Comparison of ENCODE assay signal across 15 cellular contexts in genomic region chr12:107165581-107165980, GRCh38.
DNase-seq lines count a peak whose midpoint lies in the region; ATAC-seq, FAIRE-seq and TF ChIP-seq lines count a peak whose summit lies in the region.
"Had no signal": no experiment of that assay in that cellular context is flagged by ENCODE, and none has a peak within 500 bp of the region (broad histone marks: within the 10 kb centered on the region; RNA-seq: fewer than 3 reads in every experiment).

No MANE protein-coding gene starts in this region.

- H3K36me3 Mint-ChIP-seq in activated CD8-positive, alpha-beta T cell treated with anti-CD3 and anti-CD28 coated beads for 36 hours (ENCODE audit: low read depth) = no peaks in the 10 kb centered on the region
- no peaks in the 10 kb centered on the region for H3K36me3 Mint-ChIP-seq in activated CD8-positive, alpha-beta T cell treated with anti-CD3 and anti-CD28 coated beads, Interleukin-2, amount 10 ng/mL, durations not matched to agents 7 days and 5 days (ENCODE audit: low read depth)
- H3K36me3 Mint-ChIP-seq: CD4-positive, CD25-positive, alpha-beta regulatory T cell had no signal

- H3K4me3 ChIP-seq in GM12878 = no peak overlapping the region
- H3K4me3 ChIP-seq: BLaER1 treated with 17β-estradiol and CSF1 and Interleukin-3, amounts not matched to agents 10 nM and 100 nM; GM23338 had no signal

- TF ChIP-seq RAD21 in GM12878 (IDR thresholded peaks at IDR 0.05; ENCODE audit: insufficient read depth, low read depth, low read length) = no peak

- no peak overlapping the region for H3K27ac Mint-ChIP-seq in activated CD8-positive, alpha-beta T cell treated with anti-CD3 and anti-CD28 coated beads for 36 hours
- no peak overlapping the region for H3K27ac Mint-ChIP-seq in activated CD8-positive, alpha-beta T cell treated with anti-CD3 and anti-CD28 coated beads, Interleukin-2, amount 10 ng/mL, durations not matched to agents 7 days and 5 days
- H3K27ac Mint-ChIP-seq: CD4-positive, CD25-positive, alpha-beta regulatory T cell; GM23338 had no signal

- H4K20me1 ChIP-seq in GM12878 (ENCODE audit: control insufficient read depth, insufficient read depth) = no peaks in the 10 kb centered on the region
- H4K20me1 ChIP-seq: BLaER1 treated with 17β-estradiol and CSF1 and Interleukin-3, amounts not matched to agents 10 nM and 100 nM had no signal

- CTCF ChIA-PET in activated CD8-positive, alpha-beta T cell treated with anti-CD3 and anti-CD28 coated beads for 36 hours (lab: Charles Lee) = no interaction called here
- CTCF ChIA-PET in activated CD8-positive, alpha-beta T cell treated with anti-CD3 and anti-CD28 coated beads, Interleukin-2, amount 10 ng/mL, durations not matched to agents 7 days and 5 days (lab: Charles Lee) = interaction anchor here (0.8 kb wide), 1 partner anchor 34 kb away, joined by 3 read pairs; no protein-coding TSS in a partner anchor
- CTCF ChIA-PET in GM12878 (lab: Yijun Ruan, JAX) = no interaction called here

- POLR2A ChIA-PET in activated CD8-positive, alpha-beta T cell treated with anti-CD3 and anti-CD28 coated beads for 36 hours (lab: Charles Lee) = no interaction called here
- POLR2A ChIA-PET in activated CD8-positive, alpha-beta T cell treated with anti-CD3 and anti-CD28 coated beads, Interleukin-2, amount 10 ng/mL, durations not matched to agents 7 days and 5 days (lab: Charles Lee) = no interaction called here
- POLR2A ChIA-PET in GM12878 (lab: Charles Lee) = no interaction called here

- H3K4me3 Mint-ChIP-seq in activated CD8-positive, alpha-beta T cell treated with anti-CD3 and anti-CD28 coated beads for 36 hours = no peak overlapping the region
- H3K4me3 Mint-ChIP-seq in activated CD8-positive, alpha-beta T cell treated with anti-CD3 and anti-CD28 coated beads, Interleukin-2, amount 10 ng/mL, durations not matched to agents 7 days and 5 days = no peak overlapping the region
- H3K4me3 Mint-ChIP-seq: CD4-positive, CD25-positive, alpha-beta regulatory T cell; GM23338 had no signal

- TF ChIP-seq CTCF in activated CD8-positive, alpha-beta T cell treated with anti-CD3 and anti-CD28 coated beads for 36 hours (IDR thresholded peaks at IDR 0.05) = no peak
- no peak for TF ChIP-seq CTCF in GM12878 (IDR thresholded peaks at IDR 0.05 in 2 of 3, conservative IDR thresholded peaks at IDR 0.05 in 1 of 3; ENCODE audit: control insufficient read depth in 2 of 3, extremely low read depth in 1 of 3, insufficient read depth in 1 of 3, low read depth in 3 of 3, low read length in 3 of 3)

- H3K9me3 Mint-ChIP-seq in activated CD8-positive, alpha-beta T cell treated with anti-CD3 and anti-CD28 coated beads for 36 hours = no peaks in the 10 kb centered on the region
- no peaks in the 10 kb centered on the region for H3K9me3 Mint-ChIP-seq in activated CD8-positive, alpha-beta T cell treated with anti-CD3 and anti-CD28 coated beads, Interleukin-2, amount 10 ng/mL, durations not matched to agents 7 days and 5 days (ENCODE audit: insufficient read depth)
- H3K9me3 Mint-ChIP-seq: GM23338 had no signal

- intact Hi-C loops in activated CD8-positive, alpha-beta T cell treated with anti-CD3 and anti-CD28 coated beads for 36 hours (cut with micrococcal nuclease) = no loop called here
- intact Hi-C loops in GM12878 (cut with micrococcal nuclease; ENCODE audit: unreplicated experiment) = no loop called here

- WGBS in GM12878 (ENCODE audit: insufficient coverage, insufficient replicate concordance, low lambda C conversion rate, missing lambda C conversion rate) = 0% methylated on average over 1 of the region's 1 CpG

- TF ChIP-seq EP300 in GM12878 (IDR thresholded peaks at IDR 0.05; ENCODE audit: borderline replicate concordance in 1 of 2, control insufficient read depth in 1 of 2, low read depth in 2 of 2, low read length in 2 of 2) = no peak

- RAD21 ChIA-PET in GM12878 (lab: Charles Lee; ENCODE audit: unreplicated experiment) = no interaction called here

- no peaks in the 10 kb centered on the region for H3K9me3 ChIP-seq in GM12878 (replicated peaks; ENCODE audit: control insufficient read depth, insufficient read depth, low read length)
- H3K9me3 ChIP-seq: BLaER1 treated with 17β-estradiol and CSF1 and Interleukin-3, amounts not matched to agents 10 nM and 100 nM had no signal

- no TSS peak for BruUV-seq in GM12878 (replicated peaks; lab: Mats Ljungman, UMichigan)

- peak; percentile 60 for ATAC-seq in activated CD8-positive, alpha-beta T cell treated with anti-CD3 and anti-CD28 coated beads for 36 hours
- ATAC-seq in activated CD8-positive, alpha-beta T cell treated with anti-CD3 and anti-CD28 coated beads, Interleukin-2, amount 10 ng/mL, durations not matched to agents 7 days and 5 days = no peak
- ATAC-seq in GM12878 = peak; percentile 25; the same call in 2 of the 3 replicates
- ATAC-seq: GM23338 had no signal

- no peak for FAIRE-seq in GM12878 (lab: Jason Lieb, UNC)
- FAIRE-seq: GM12891 had no signal

- no peaks in the 10 kb centered on the region for H3K4me1 ChIP-seq in GM12878 (ENCODE audit: control insufficient read depth, insufficient read depth, low read length)
- H3K4me1 ChIP-seq: BLaER1 treated with 17β-estradiol and CSF1 and Interleukin-3, amounts not matched to agents 10 nM and 100 nM had no signal

- H3K27me3 ChIP-seq in GM12878 (replicated peaks in 1 of 2; ENCODE audit: control insufficient read depth in 2 of 2, insufficient read depth in 2 of 2, low read length in 1 of 2) = no peaks in the 10 kb centered on the region
- H3K27me3 ChIP-seq: BLaER1 treated with 17β-estradiol and CSF1 and Interleukin-3, amounts not matched to agents 10 nM and 100 nM had no signal

- H3K9ac ChIP-seq in GM12878 (ENCODE audit: control insufficient read depth, insufficient read depth, low read length) = no peak overlapping the region
- H3K9ac ChIP-seq: BLaER1 treated with 17β-estradiol and CSF1 and Interleukin-3, amounts not matched to agents 10 nM and 100 nM had no signal

- H3K36me3 ChIP-seq in GM12878 (ENCODE audit: control insufficient read depth in 2 of 2, insufficient read depth in 2 of 2, low read length in 1 of 2) = no peaks in the 10 kb centered on the region
- H3K36me3 ChIP-seq: BLaER1 treated with 17β-estradiol and CSF1 and Interleukin-3, amounts not matched to agents 10 nM and 100 nM had no signal

- H3K27ac ChIP-seq in GM12878 (ENCODE audit: control insufficient read depth, insufficient read depth) = no peak overlapping the region
- H3K27ac ChIP-seq: 22Rv1; BLaER1 treated with 17β-estradiol and CSF1 and Interleukin-3, amounts not matched to agents 10 nM and 100 nM had no signal

- no peaks in the 10 kb centered on the region for H3K79me2 ChIP-seq in GM12878 (ENCODE audit: control insufficient read depth, insufficient read depth, low read length)

- no peak overlapping the region for H3K4me2 ChIP-seq in GM12878 (ENCODE audit: control insufficient read depth, insufficient read depth)
- H3K4me2 ChIP-seq: BLaER1 treated with 17β-estradiol and CSF1 and Interleukin-3, amounts not matched to agents 10 nM and 100 nM; GM23338 had no signal

- peaks cover 11% of the 10 kb centered on the region for H3K27me3 Mint-ChIP-seq in activated CD8-positive, alpha-beta T cell treated with anti-CD3 and anti-CD28 coated beads for 36 hours
- peaks cover 23% of the 10 kb centered on the region for H3K27me3 Mint-ChIP-seq in activated CD8-positive, alpha-beta T cell treated with anti-CD3 and anti-CD28 coated beads, Interleukin-2, amount 10 ng/mL, durations not matched to agents 7 days and 5 days (ENCODE audit: low read depth)

- SMC1A ChIA-PET in GM12878 (lab: Charles Lee; ENCODE audit: uncharacterized antibody, unreplicated experiment) = interaction anchor here (0.5 to 1.2 kb wide), 2 partner anchors 17 to 1470 kb away, joined by 3 read pairs; no protein-coding TSS in a partner anchor

- DNase-seq in activated CD8-positive, alpha-beta T cell treated with anti-CD3 and anti-CD28 coated beads for 36 hours = no peak
- DNase-seq in activated CD8-positive, alpha-beta T cell treated with anti-CD3 and anti-CD28 coated beads, Interleukin-2, amount 10 ng/mL, durations not matched to agents 7 days and 5 days = no peak
- DNase-seq in GM12878 (ENCODE audit: low read depth, low spot score) (no peak), renal cortical epithelial cell (ENCODE audit: low read depth) (peak; percentile 84), NCI-H187 (lab: John Stamatoyannopoulos, UW) (no peak), NCI-H1092 (lab: John Stamatoyannopoulos, UW) (no peak), cerebellar nuclear complex (lab: John Stamatoyannopoulos, UW) (no peak)
- DNase-seq: AML-193; CD4-positive, CD25-positive, alpha-beta regulatory T cell; DMS79; H7 had no signal

- TF ChIP-seq POLR2A in GM12878 (IDR thresholded peaks at IDR 0.05; ENCODE audit: low read depth, low read length) = no peak

- H3K4me1 Mint-ChIP-seq in activated CD8-positive, alpha-beta T cell treated with anti-CD3 and anti-CD28 coated beads for 36 hours (ENCODE audit: low read depth) = no peaks in the 10 kb centered on the region
- H3K4me1 Mint-ChIP-seq in activated CD8-positive, alpha-beta T cell treated with anti-CD3 and anti-CD28 coated beads, Interleukin-2, amount 10 ng/mL, durations not matched to agents 7 days and 5 days (ENCODE audit: low read depth) = no peaks in the 10 kb centered on the region
- H3K4me1 Mint-ChIP-seq: CD4-positive, CD25-positive, alpha-beta regulatory T cell had no signal

- H2AFZ ChIP-seq in GM12878 (ENCODE audit: control insufficient read depth, low read depth, low read length) = no peak overlapping the region
- H2AFZ ChIP-seq: GM23338 had no signal

- in situ Hi-C loops in GM12878 (cut with MboI) = no loop called here

TF ChIP-seq in GM12878, 131 proteins besides CTCF, POLR2A, EP300 and RAD21:
- TF ChIP-seq PAX5 (IDR thresholded peaks at IDR 0.05; ENCODE audit: borderline replicate concordance, low read depth, low read length) (no peak), USF1 (IDR thresholded peaks at IDR 0.05; ENCODE audit: borderline replicate concordance, extremely low read length, insufficient read depth, low read depth, low read length) (no peak), RFX5 (IDR thresholded peaks at IDR 0.05; ENCODE audit: low read depth, low read length) (no peak), EGR1 (IDR thresholded peaks at IDR 0.05; ENCODE audit: borderline replicate concordance in 1 of 2, low read depth in 2 of 2, low read length in 2 of 2) (no peak), HCFC1 (IDR thresholded peaks at IDR 0.05; ENCODE audit: low read length) (no peak), HDGF (IDR thresholded peaks at IDR 0.05) (no peak)
